ENCODE assay signal across 8 cellular contexts in the genomic region with DNA sequence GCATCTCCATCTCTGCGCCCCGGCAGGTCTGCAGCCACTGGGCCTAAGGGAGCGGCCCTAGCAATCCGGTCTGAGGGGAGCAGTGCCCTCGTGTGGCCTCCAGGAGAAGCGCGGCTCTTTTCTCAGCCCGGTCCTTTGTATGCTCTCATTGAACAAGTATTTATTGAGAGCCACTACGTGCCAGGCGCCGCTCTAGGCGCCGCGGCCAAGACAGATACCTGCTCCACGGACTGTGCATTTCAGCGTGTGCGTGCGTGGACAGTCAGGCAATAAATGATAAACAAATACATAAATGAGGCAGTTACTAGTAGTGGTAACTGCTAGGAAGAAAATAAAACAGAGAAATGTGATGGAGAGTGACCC. TPM values are rescaled to one million over a fixed set of nuclear protein-coding genes. Genes with fewer than 3 reads are reported as not detected.
DNase-seq lines count a peak whose midpoint lies in the region; ATAC-seq and TF ChIP-seq lines count a peak whose summit lies in the region.

No MANE protein-coding gene starts in this region.

- intact Hi-C loops in lower lobe of right lung (cut with DNase I) = no loop called here

- CTCF ChIA-PET in activated CD4-positive, alpha-beta T cell treated with anti-CD3 and anti-CD28 coated beads, Interleukin-2, amount 10 ng/mL, durations not matched to agents 7 days and 5 days (lab: Charles Lee) = interaction anchor here (0.8 to 3.2 kb wide), 5 partner anchors 104 to 362 kb away, joined by 3 to 13 read pairs (median 8); no protein-coding TSS in a partner anchor

- H3K27ac ChIP-seq in coronary artery (no peak overlapping the region), lower lobe of right lung (no peak overlapping the region)

- POLR2A ChIA-PET in activated CD4-positive, alpha-beta T cell treated with anti-CD3 and anti-CD28 coated beads, Interleukin-2, amount 10 ng/mL, durations not matched to agents 7 days and 5 days (lab: Charles Lee) = no interaction called here

- no peaks in the 10 kb centered on the region for H3K36me3 Mint-ChIP-seq in activated CD4-positive, alpha-beta T cell treated with anti-CD3 and anti-CD28 coated beads, Interleukin-2, amount 10 ng/mL, durations not matched to agents 7 days and 5 days (ENCODE audit: low read depth)

- H3K27me3 ChIP-seq in lower lobe of right lung (ENCODE audit: low read depth) = no peaks in the 10 kb centered on the region

- peak overlapping the region; percentile 80 for H3K27ac Mint-ChIP-seq in activated CD4-positive, alpha-beta T cell treated with anti-CD3 and anti-CD28 coated beads, Interleukin-2, amount 10 ng/mL, durations not matched to agents 7 days and 5 days

- peak overlapping the region; percentile 49 for H3K4me3 ChIP-seq in coronary artery
- peak overlapping the region; percentile 18 for H3K4me3 ChIP-seq in lower lobe of right lung

- H3K36me3 ChIP-seq in lower lobe of right lung = no peaks in the 10 kb centered on the region

- ATAC-seq in GM19395 (IDR thresholded peaks at IDR 0.05; ENCODE audit: unreplicated experiment) = peak; percentile 96
- peak; percentile 93 for ATAC-seq in HG03460 (IDR thresholded peaks at IDR 0.05; ENCODE audit: unreplicated experiment)
- peak; percentile 95 for ATAC-seq in lower lobe of right lung

- TF ChIP-seq CTCF in coronary artery (IDR thresholded peaks at IDR 0.05) = peak; percentile 91
- TF ChIP-seq CTCF in lower lobe of right lung (IDR thresholded peaks at IDR 0.05) = peak; percentile 88

- H3K4me1 ChIP-seq in lower lobe of right lung = peaks cover 13% of the 10 kb centered on the region

- H3K27me3 Mint-ChIP-seq in activated CD4-positive, alpha-beta T cell treated with anti-CD3 and anti-CD28 coated beads, Interleukin-2, amount 10 ng/mL, durations not matched to agents 7 days and 5 days = peaks cover 7% of the 10 kb centered on the region

- H3K4me3 Mint-ChIP-seq in activated CD4-positive, alpha-beta T cell treated with anti-CD3 and anti-CD28 coated beads, Interleukin-2, amount 10 ng/mL, durations not matched to agents 7 days and 5 days = peak overlapping the region; percentile 69

- no peaks in the 10 kb centered on the region for H3K9me3 Mint-ChIP-seq in activated CD4-positive, alpha-beta T cell treated with anti-CD3 and anti-CD28 coated beads, Interleukin-2, amount 10 ng/mL, durations not matched to agents 7 days and 5 days

- peaks cover 11% of the 10 kb centered on the region for H3K4me1 Mint-ChIP-seq in activated CD4-positive, alpha-beta T cell treated with anti-CD3 and anti-CD28 coated beads, Interleukin-2, amount 10 ng/mL, durations not matched to agents 7 days and 5 days

- H3K9me3 ChIP-seq in lower lobe of right lung = no peaks in the 10 kb centered on the region

- peak; percentile 84 for DNase-seq in CD1c-positive myeloid dendritic cell (ENCODE audit: extremely low spot score)
- peak; percentile 59 to 83 for DNase-seq in NCI-H524 (lab: John Stamatoyannopoulos, UW)
- peak; percentile 80 for DNase-seq in activated CD4-positive, alpha-beta T cell treated with anti-CD3 and anti-CD28 coated beads, Interleukin-2, amount 10 ng/mL, durations not matched to agents 7 days and 5 days
- peak; percentile 89 for DNase-seq in coronary artery (ENCODE audit: low spot score)
- peak; percentile 89 for DNase-seq in lower lobe of right lung
- peak; percentile 58 to 66 (median 64) for DNase-seq in stimulated activated CD4-positive, alpha-beta T cell treated with anti-CD3 and anti-CD28 coated beads, TNF-alpha, amount 100 ng/mL, for 48 hours (ENCODE audit: low read depth in 3 of 3)

RNA-seq across cellular contexts. Expression of gene SLC4A9, which starts 2.3 kb away (rescaled TPM):
- total RNA-seq in activated CD4-positive, alpha-beta T cell treated with anti-CD3 and anti-CD28 coated beads, Interleukin-2, amount 10 ng/mL, durations not matched to agents 7 days and 5 days = under 1 TPM; 0.35 to 0.44 TPM
- 0.32 TPM for total RNA-seq in lower lobe of right lung

RNA-seq across cellular contexts. Expression of gene HBEGF, which starts 11.3 kb away (rescaled TPM):
- total RNA-seq in activated CD4-positive, alpha-beta T cell treated with anti-CD3 and anti-CD28 coated beads, Interleukin-2, amount 10 ng/mL, durations not matched to agents 7 days and 5 days = 10 to 100 TPM; 13.7 to 15.4 TPM
- 43.2 TPM for total RNA-seq in lower lobe of right lung

RNA-seq across cellular contexts. Expression of gene ANKHD1, which starts 43.9 kb away (rescaled TPM):
- 100 to 1,000 TPM; 118 TPM for total RNA-seq in activated CD4-positive, alpha-beta T cell treated with anti-CD3 and anti-CD28 coated beads, Interleukin-2, amount 10 ng/mL, durations not matched to agents 7 days and 5 days
- total RNA-seq in lower lobe of right lung = 133 TPM

RNA-seq across cellular contexts. Expression of gene PFDN1, which starts 54.8 kb away (rescaled TPM):
- 10 to 100 TPM; 60.8 to 70.5 TPM for total RNA-seq in activated CD4-positive, alpha-beta T cell treated with anti-CD3 and anti-CD28 coated beads, Interleukin-2, amount 10 ng/mL, durations not matched to agents 7 days and 5 days
- 47.1 TPM for total RNA-seq in lower lobe of right lung
